1 cellular context compared by ENCODE assay signal in the genomic region with DNA sequence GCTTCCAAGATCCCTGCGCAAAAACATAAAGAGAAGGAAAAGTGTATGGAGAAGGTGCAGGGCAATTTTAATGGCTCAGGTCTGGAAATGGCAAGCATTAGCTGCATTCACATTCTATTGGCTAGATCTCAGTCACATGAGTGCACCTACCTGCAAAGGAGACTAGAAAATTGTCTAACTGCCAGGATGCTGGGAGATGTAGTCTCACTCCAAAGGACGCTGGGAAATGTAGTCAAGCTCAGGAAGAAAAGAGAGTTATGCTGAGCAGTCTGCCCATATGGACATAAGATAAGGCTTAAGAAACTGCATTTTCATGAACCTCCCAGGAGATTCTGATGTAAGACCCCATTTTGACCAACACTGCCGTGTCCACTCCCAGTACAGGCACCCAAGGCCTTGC.
TF ChIP-seq lines count a peak whose summit lies in the region.

No MANE protein-coding gene starts in this region.

TF ChIP-seq in K562, 482 proteins besides CTCF, POLR2A, EP300 and RAD21 (continues in another document):
- TF ChIP-seq ZNF143 (CRISPR knock-in tag; IDR thresholded peaks at IDR 0.05) (peak; percentile 86), ZNF121 (CRISPR knock-in tag; conservative IDR thresholded peaks at IDR 0.05) (no peak), ARID1B (IDR thresholded peaks at IDR 0.05) (peak; percentile 33; the same call in 1 of the 2 replicates), SAFB (IDR thresholded peaks at IDR 0.05; ENCODE audit: borderline replicate concordance, low read depth, low read length) (no peak), TAL1 (IDR thresholded peaks at IDR 0.05) (0 out of 2 replicates have a peak, but pooled peaks have one; percentile 18), MAFK (IDR thresholded peaks at IDR 0.05; ENCODE audit: low read length) (peak; percentile 34; the same call in 1 of the 2 replicates), NFYB (IDR thresholded peaks at IDR 0.05; ENCODE audit: extremely low read depth, insufficient read length) (peak; percentile 84), JUND (IDR thresholded peaks at IDR 0.05; ENCODE audit: borderline replicate concordance, low read depth, low read length) (0 out of 2 replicates have a peak, but pooled peaks have one; percentile 33), JUND (tag; IDR thresholded peaks at IDR 0.05; ENCODE audit: borderline replicate concordance, low read depth, low read length) (peak; percentile 54; the same call in 2 of the 3 replicates), USF1 (CRISPR knock-in tag; IDR thresholded peaks at IDR 0.05) (peak; percentile 82), MAZ (CRISPR knock-in tag; conservative IDR thresholded peaks at IDR 0.05 in 1 of 2, IDR thresholded peaks at IDR 0.05 in 1 of 2) (0 out of 4 replicates have a peak, but pooled peaks of 1 of the 2 experiments have one; percentile 2), FOS (IDR thresholded peaks at IDR 0.05; ENCODE audit: extremely low read depth, insufficient read length) (peak; percentile 35), CREB3 (tag; conservative IDR thresholded peaks at IDR 0.05; ENCODE audit: low read depth) (no peak), RBM25 (IDR thresholded peaks at IDR 0.05; ENCODE audit: low read depth, low read length, severe bottlenecking) (peak; percentile 50), MECOM (CRISPR knock-in tag; IDR thresholded peaks at IDR 0.05) (no peak), FOXA3 (CRISPR knock-in tag; conservative IDR thresholded peaks at IDR 0.05 in 1 of 2, IDR thresholded peaks at IDR 0.05 in 1 of 2) (no peak), SIX5 (IDR thresholded peaks at IDR 0.05; ENCODE audit: borderline replicate concordance in 1 of 2, insufficient read depth in 1 of 2, low read depth in 1 of 2, low read length in 2 of 2) (peak; percentile 69 to 72; a peak in 3 of 4 replicates), TCF3 (CRISPR knock-in tag; IDR thresholded peaks at IDR 0.05) (peak; percentile 39; the same call in 1 of the 2 replicates), DPF2 (IDR thresholded peaks at IDR 0.05) (peak; percentile 35; the same call in 1 of the 2 replicates), CEBPB (tag; IDR thresholded peaks at IDR 0.05) (peak; percentile 37; the same call in 1 of the 2 replicates), ZEB2 (IDR thresholded peaks at IDR 0.05) (no peak), NRF1 (conservative IDR thresholded peaks at IDR 0.05 in 1 of 2, IDR thresholded peaks at IDR 0.05 in 1 of 2) (peak in 1 of 2 experiments; percentile 39; a peak in 2 of 4 replicates), ZNF512 (tag; IDR thresholded peaks at IDR 0.05) (no peak), FOXJ3 (CRISPR knock-in tag; IDR thresholded peaks at IDR 0.05) (no peak), SMARCC2 (IDR thresholded peaks at IDR 0.05; ENCODE audit: low read depth) (no peak), ZNF766 (CRISPR knock-in tag; conservative IDR thresholded peaks at IDR 0.05) (peak; percentile 85), NFE2 (IDR thresholded peaks at IDR 0.05; ENCODE audit: low read depth) (0 out of 2 replicates have a peak, but pooled peaks have one; percentile 16), ARHGAP35 (IDR thresholded peaks at IDR 0.05; ENCODE audit: partially characterized antibody) (no peak), NR2C2 (CRISPR knock-in tag; IDR thresholded peaks at IDR 0.05) (no peak), NR2C2 (tag; IDR thresholded peaks at IDR 0.05) (peak; percentile 42; the same call in 1 of the 2 replicates), TEAD4 (IDR thresholded peaks at IDR 0.05; ENCODE audit: low read length) (no peak), TEAD4 (CRISPR knock-in tag; IDR thresholded peaks at IDR 0.05; ENCODE audit: borderline replicate concordance) (no peak), NR2C1 (IDR thresholded peaks at IDR 0.05) (no peak), NR2C1 (tag; IDR thresholded peaks at IDR 0.05) (0 out of 2 replicates have a peak, but pooled peaks have one; percentile 32), CREB1 (IDR thresholded peaks at IDR 0.05) (no peak), CREB1 (CRISPR knock-in tag; IDR thresholded peaks at IDR 0.05) (no peak), TBP (optimal IDR thresholded peaks at IDR 0.05; ENCODE audit: low read depth, low read length) (no peak), ATF1 (CRISPR knock-in tag; IDR thresholded peaks at IDR 0.05) (no peak), ATF1 (tag; IDR thresholded peaks at IDR 0.05) (peak; percentile 40), POLR2H (tag; IDR thresholded peaks at IDR 0.05; ENCODE audit: low read depth) (no peak), BACH1 (tag; IDR thresholded peaks at IDR 0.05) (peak; percentile 26; the same call in 1 of the 2 replicates), HCFC1 (IDR thresholded peaks at IDR 0.05; ENCODE audit: low read depth, low read length) (peak; percentile 93), ATF3 (IDR thresholded peaks at IDR 0.05) (peak; percentile 15; the same call in 1 of the 2 replicates), ATF3 (CRISPR knock-in tag; conservative IDR thresholded peaks at IDR 0.05) (no peak)
- TF ChIP-seq, protein P1, sequence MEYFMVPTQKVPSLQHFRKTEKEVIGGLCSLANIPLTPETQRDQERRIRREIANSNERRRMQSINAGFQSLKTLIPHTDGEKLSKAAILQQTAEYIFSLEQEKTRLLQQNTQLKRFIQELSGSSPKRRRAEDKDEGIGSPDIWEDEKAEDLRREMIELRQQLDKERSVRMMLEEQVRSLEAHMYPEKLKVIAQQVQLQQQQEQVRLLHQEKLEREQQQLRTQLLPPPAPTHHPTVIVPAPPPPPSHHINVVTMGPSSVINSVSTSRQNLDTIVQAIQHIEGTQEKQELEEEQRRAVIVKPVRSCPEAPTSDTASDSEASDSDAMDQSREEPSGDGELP (CRISPR knock-in tag; IDR thresholded peaks at IDR 0.05; ENCODE audit: borderline replicate concordance): peak; percentile 51; the same call in 1 of the 2 replicates
- TF ChIP-seq, protein P2, sequence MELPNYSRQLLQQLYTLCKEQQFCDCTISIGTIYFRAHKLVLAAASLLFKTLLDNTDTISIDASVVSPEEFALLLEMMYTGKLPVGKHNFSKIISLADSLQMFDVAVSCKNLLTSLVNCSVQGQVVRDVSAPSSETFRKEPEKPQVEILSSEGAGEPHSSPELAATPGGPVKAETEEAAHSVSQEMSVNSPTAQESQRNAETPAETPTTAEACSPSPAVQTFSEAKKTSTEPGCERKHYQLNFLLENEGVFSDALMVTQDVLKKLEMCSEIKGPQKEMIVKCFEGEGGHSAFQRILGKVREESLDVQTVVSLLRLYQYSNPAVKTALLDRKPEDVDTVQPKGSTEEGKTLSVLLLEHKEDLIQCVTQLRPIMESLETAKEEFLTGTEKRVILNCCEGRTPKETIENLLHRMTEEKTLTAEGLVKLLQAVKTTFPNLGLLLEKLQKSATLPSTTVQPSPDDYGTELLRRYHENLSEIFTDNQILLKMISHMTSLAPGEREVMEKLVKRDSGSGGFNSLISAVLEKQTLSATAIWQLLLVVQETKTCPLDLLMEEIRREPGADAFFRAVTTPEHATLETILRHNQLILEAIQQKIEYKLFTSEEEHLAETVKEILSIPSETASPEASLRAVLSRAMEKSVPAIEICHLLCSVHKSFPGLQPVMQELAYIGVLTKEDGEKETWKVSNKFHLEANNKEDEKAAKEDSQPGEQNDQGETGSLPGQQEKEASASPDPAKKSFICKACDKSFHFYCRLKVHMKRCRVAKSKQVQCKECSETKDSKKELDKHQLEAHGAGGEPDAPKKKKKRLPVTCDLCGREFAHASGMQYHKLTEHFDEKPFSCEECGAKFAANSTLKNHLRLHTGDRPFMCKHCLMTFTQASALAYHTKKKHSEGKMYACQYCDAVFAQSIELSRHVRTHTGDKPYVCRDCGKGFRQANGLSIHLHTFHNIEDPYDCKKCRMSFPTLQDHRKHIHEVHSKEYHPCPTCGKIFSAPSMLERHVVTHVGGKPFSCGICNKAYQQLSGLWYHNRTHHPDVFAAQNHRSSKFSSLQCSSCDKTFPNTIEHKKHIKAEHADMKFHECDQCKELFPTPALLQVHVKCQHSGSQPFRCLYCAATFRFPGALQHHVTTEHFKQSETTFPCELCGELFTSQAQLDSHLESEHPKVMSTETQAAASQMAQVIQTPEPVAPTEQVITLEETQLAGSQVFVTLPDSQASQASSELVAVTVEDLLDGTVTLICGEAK (IDR thresholded peaks at IDR 0.05): 0 out of 2 replicates have a peak, but pooled peaks have one; percentile 17
- TF ChIP-seq, protein P2 (CRISPR knock-in tag; IDR thresholded peaks at IDR 0.05): no peak
- TF ChIP-seq, protein P3, sequence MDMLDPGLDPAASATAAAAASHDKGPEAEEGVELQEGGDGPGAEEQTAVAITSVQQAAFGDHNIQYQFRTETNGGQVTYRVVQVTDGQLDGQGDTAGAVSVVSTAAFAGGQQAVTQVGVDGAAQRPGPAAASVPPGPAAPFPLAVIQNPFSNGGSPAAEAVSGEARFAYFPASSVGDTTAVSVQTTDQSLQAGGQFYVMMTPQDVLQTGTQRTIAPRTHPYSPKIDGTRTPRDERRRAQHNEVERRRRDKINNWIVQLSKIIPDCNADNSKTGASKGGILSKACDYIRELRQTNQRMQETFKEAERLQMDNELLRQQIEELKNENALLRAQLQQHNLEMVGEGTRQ (CRISPR knock-in tag; IDR thresholded peaks at IDR 0.05): peak; percentile 90
- TF ChIP-seq, protein P4, sequence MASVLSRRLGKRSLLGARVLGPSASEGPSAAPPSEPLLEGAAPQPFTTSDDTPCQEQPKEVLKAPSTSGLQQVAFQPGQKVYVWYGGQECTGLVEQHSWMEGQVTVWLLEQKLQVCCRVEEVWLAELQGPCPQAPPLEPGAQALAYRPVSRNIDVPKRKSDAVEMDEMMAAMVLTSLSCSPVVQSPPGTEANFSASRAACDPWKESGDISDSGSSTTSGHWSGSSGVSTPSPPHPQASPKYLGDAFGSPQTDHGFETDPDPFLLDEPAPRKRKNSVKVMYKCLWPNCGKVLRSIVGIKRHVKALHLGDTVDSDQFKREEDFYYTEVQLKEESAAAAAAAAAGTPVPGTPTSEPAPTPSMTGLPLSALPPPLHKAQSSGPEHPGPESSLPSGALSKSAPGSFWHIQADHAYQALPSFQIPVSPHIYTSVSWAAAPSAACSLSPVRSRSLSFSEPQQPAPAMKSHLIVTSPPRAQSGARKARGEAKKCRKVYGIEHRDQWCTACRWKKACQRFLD (CRISPR knock-in tag; IDR thresholded peaks at IDR 0.05): peak; percentile 72; the same call in 1 of the 2 replicates
